Comparison of ENCODE assay signal across 17 cellular contexts in genomic region chr19:42899674-42900073, GRCh38. TPM values are rescaled to one million over a fixed set of nuclear protein-coding genes. Genes with fewer than 3 reads are reported as not detected.
"Had no signal": no experiment of that assay in that cellular context is flagged by ENCODE, and none has a peak within 500 bp of the region (broad histone marks: within the 10 kb centered on the region; RNA-seq: fewer than 3 reads in every experiment).

No MANE protein-coding gene starts in this region.

RNA-seq across cellular contexts. Expression of gene PSG6, which starts 18.0 kb away (rescaled TPM):
- total RNA-seq: activated CD4-positive, alpha-beta memory T cell treated with anti-CD3 and anti-CD28 coated beads, Interleukin-2, amount 10 ng/mL, durations not matched to agents 7 days and 5 days; activated CD4-positive, alpha-beta T cell treated with anti-CD3 and anti-CD28 coated beads, Interleukin-2, amount 10 ng/mL, durations not matched to agents 7 days and 5 days; activated naive CD4-positive, alpha-beta T cell treated with anti-CD3 and anti-CD28 coated beads, Interleukin-2, amount 50 U/mL, for 72 hours; activated naive CD8-positive, alpha-beta T cell treated with anti-CD3 and anti-CD28 coated beads, Interleukin-2, amount 10 ng/mL, durations not matched to agents 7 days and 5 days; activated T-cell treated with anti-CD3 and anti-CD28 coated beads, Interleukin-2, amount 50 U/mL, for 72 hours; ascending aorta; breast epithelium; cardiac muscle cell; colonic mucosa; dermis microvascular lymphatic vessel endothelial cell; endothelial cell of umbilical vein; epithelial cell of proximal tubule; esophagus mucosa; gastroesophageal sphincter; glomerular endothelial cell; heart right ventricle; hepatocyte had no signal
- polyA plus RNA-seq: cardiac muscle cell, endothelial cell of umbilical vein, heart right ventricle, hepatocyte had no signal

RNA-seq across cellular contexts. Expression of gene PSG1, which starts 20.2 kb away (rescaled TPM):
- total RNA-seq: activated CD4-positive, alpha-beta memory T cell treated with anti-CD3 and anti-CD28 coated beads, Interleukin-2, amount 10 ng/mL, durations not matched to agents 7 days and 5 days; activated CD4-positive, alpha-beta T cell treated with anti-CD3 and anti-CD28 coated beads, Interleukin-2, amount 10 ng/mL, durations not matched to agents 7 days and 5 days; activated naive CD8-positive, alpha-beta T cell treated with anti-CD3 and anti-CD28 coated beads, Interleukin-2, amount 10 ng/mL, durations not matched to agents 7 days and 5 days; activated T-cell treated with anti-CD3 and anti-CD28 coated beads, Interleukin-2, amount 50 U/mL, for 72 hours; ascending aorta; breast epithelium; cardiac muscle cell; colonic mucosa; endothelial cell of umbilical vein; esophagus mucosa; heart right ventricle had no signal
- polyA plus RNA-seq: cardiac muscle cell, endothelial cell of umbilical vein, heart right ventricle, hepatocyte had no signal

RNA-seq across cellular contexts. Expression of gene PSG7, which starts 37.3 kb away (rescaled TPM):
- total RNA-seq: activated CD4-positive, alpha-beta memory T cell treated with anti-CD3 and anti-CD28 coated beads, Interleukin-2, amount 10 ng/mL, durations not matched to agents 7 days and 5 days; activated CD4-positive, alpha-beta T cell treated with anti-CD3 and anti-CD28 coated beads, Interleukin-2, amount 10 ng/mL, durations not matched to agents 7 days and 5 days; activated naive CD4-positive, alpha-beta T cell treated with anti-CD3 and anti-CD28 coated beads, Interleukin-2, amount 50 U/mL, for 72 hours; activated naive CD8-positive, alpha-beta T cell treated with anti-CD3 and anti-CD28 coated beads, Interleukin-2, amount 10 ng/mL, durations not matched to agents 7 days and 5 days; activated T-cell treated with anti-CD3 and anti-CD28 coated beads, Interleukin-2, amount 50 U/mL, for 72 hours; ascending aorta; breast epithelium; cardiac muscle cell; colonic mucosa; dermis microvascular lymphatic vessel endothelial cell; endothelial cell of umbilical vein; epithelial cell of proximal tubule; esophagus mucosa; glomerular endothelial cell; heart right ventricle; hepatocyte had no signal
- polyA plus RNA-seq: cardiac muscle cell, endothelial cell of umbilical vein, heart right ventricle, hepatocyte had no signal
